In genomic region chr17:75442168-75443103, GRCh38 we compare ENCODE assay signal across 1 cellular context.
TF ChIP-seq lines count a peak whose summit lies in the region.

No MANE protein-coding gene starts in this region.

TF ChIP-seq in HepG2, 621 proteins besides CTCF, POLR2A, EP300 and RAD21 (continued from another document and continues in another):
- TF ChIP-seq HINFP (CRISPR knock-in tag; IDR thresholded peaks at IDR 0.05; ENCODE audit: low read depth), result no peak
- TF ChIP-seq SAP130 (CRISPR knock-in tag; IDR thresholded peaks at IDR 0.05; ENCODE audit: low read depth), result peak; percentile 47; the same call in 1 of the 2 replicates
- TF ChIP-seq NCOA2 (CRISPR knock-in tag; IDR thresholded peaks at IDR 0.05), result peak; percentile 30; the same call in 1 of the 2 replicates
- no peak for TF ChIP-seq ISX (CRISPR knock-in tag; conservative IDR thresholded peaks at IDR 0.05)
- no peak for TF ChIP-seq ZBTB10 (CRISPR knock-in tag; IDR thresholded peaks at IDR 0.05; ENCODE audit: borderline replicate concordance)
- TF ChIP-seq NR2F2 (IDR thresholded peaks at IDR 0.05; ENCODE audit: borderline replicate concordance, low read depth), result 0 out of 2 replicates have a peak, but pooled peaks have one; percentile 0
- peak; percentile 86 for TF ChIP-seq CEBPG (CRISPR knock-in tag; IDR thresholded peaks at IDR 0.05)
- peak; percentile 28; the same call in 1 of the 2 replicates for TF ChIP-seq TBX2 (CRISPR knock-in tag; IDR thresholded peaks at IDR 0.05; ENCODE audit: borderline replicate concordance)
- TF ChIP-seq ZNF432 (CRISPR knock-in tag; IDR thresholded peaks at IDR 0.05; ENCODE audit: borderline replicate concordance), result no peak
- no peak for TF ChIP-seq ZNF772 (CRISPR knock-in tag; IDR thresholded peaks at IDR 0.05)
- peak; percentile 57; the same call in 1 of the 2 replicates for TF ChIP-seq PPARG (CRISPR knock-in tag; conservative IDR thresholded peaks at IDR 0.05)
- TF ChIP-seq MAFF (IDR thresholded peaks at IDR 0.05; ENCODE audit: low read depth, low read length), result no peak
- no peak for TF ChIP-seq SALL2 (CRISPR knock-in tag; IDR thresholded peaks at IDR 0.05)
- TF ChIP-seq PTBP1 (IDR thresholded peaks at IDR 0.05; ENCODE audit: low read depth, low read length, poor library complexity, severe bottlenecking), result no peak
- peak; percentile 36; the same call in 1 of the 2 replicates for TF ChIP-seq BCL6 (CRISPR knock-in tag; IDR thresholded peaks at IDR 0.05)
- no peak for TF ChIP-seq EED (CRISPR knock-in tag; IDR thresholded peaks at IDR 0.05)
- no peak for TF ChIP-seq FOXP1 (IDR thresholded peaks at IDR 0.05)
- peak; percentile 61; the same call in 1 of the 2 replicates for TF ChIP-seq FOXP1 (CRISPR knock-in tag; IDR thresholded peaks at IDR 0.05)
- TF ChIP-seq MAZ (IDR thresholded peaks at IDR 0.05; ENCODE audit: borderline replicate concordance, low read depth, low read length), result no peak
- TF ChIP-seq MAZ (CRISPR knock-in tag; IDR thresholded peaks at IDR 0.05; ENCODE audit: low read depth), result no peak
- TF ChIP-seq SOX13 (IDR thresholded peaks at IDR 0.05), result no peak
- TF ChIP-seq SOX13 (CRISPR knock-in tag; conservative IDR thresholded peaks at IDR 0.05 in 1 of 2, IDR thresholded peaks at IDR 0.05 in 1 of 2), result peak in 1 of 2 experiments; percentile 62; a peak in 1 of 4 replicates
- TF ChIP-seq SALL1 (CRISPR knock-in tag; IDR thresholded peaks at IDR 0.05), result peak; percentile 39; the same call in 1 of the 2 replicates
- TF ChIP-seq REXO4 (CRISPR knock-in tag; IDR thresholded peaks at IDR 0.05; ENCODE audit: borderline replicate concordance), result no peak
- TF ChIP-seq RARA (CRISPR knock-in tag; IDR thresholded peaks at IDR 0.05), result peak; percentile 83
- TF ChIP-seq SOX5 (CRISPR knock-in tag; IDR thresholded peaks at IDR 0.05; ENCODE audit: borderline replicate concordance), result peak; percentile 92; the same call in 1 of the 2 replicates
- TF ChIP-seq CHD2 (IDR thresholded peaks at IDR 0.05; ENCODE audit: low read depth, low read length), result no peak
- no peak for TF ChIP-seq ZNF570 (CRISPR knock-in tag; IDR thresholded peaks at IDR 0.05; ENCODE audit: borderline replicate concordance)
- 0 out of 2 replicates have a peak, but pooled peaks have one; percentile 41 for TF ChIP-seq THRA (CRISPR knock-in tag; IDR thresholded peaks at IDR 0.05; ENCODE audit: borderline replicate concordance)
- no peak for TF ChIP-seq ZBTB33 (CRISPR knock-in tag; IDR thresholded peaks at IDR 0.05)
- TF ChIP-seq ZNF274 (CRISPR knock-in tag; IDR thresholded peaks at IDR 0.05), result no peak
- no peak for TF ChIP-seq ARNT2 (CRISPR knock-in tag; IDR thresholded peaks at IDR 0.05; ENCODE audit: low read depth)
- no peak for TF ChIP-seq SRSF4 (IDR thresholded peaks at IDR 0.05; ENCODE audit: low read depth, low read length, poor library complexity, severe bottlenecking)
- no peak for TF ChIP-seq EZH2 (conservative IDR thresholded peaks at IDR 0.05; ENCODE audit: low read depth, low read length)
- no peak for TF ChIP-seq DNMT1 (CRISPR knock-in tag; IDR thresholded peaks at IDR 0.05)
- TF ChIP-seq ZSCAN30 (CRISPR knock-in tag; IDR thresholded peaks at IDR 0.05), result no peak
- TF ChIP-seq NONO (IDR thresholded peaks at IDR 0.05), result no peak
- TF ChIP-seq NONO (CRISPR knock-in tag; conservative IDR thresholded peaks at IDR 0.05), result no peak
- TF ChIP-seq ZBED4 (CRISPR knock-in tag; IDR thresholded peaks at IDR 0.05; ENCODE audit: borderline replicate concordance), result no peak
- TF ChIP-seq E2F2 (CRISPR knock-in tag; IDR thresholded peaks at IDR 0.05; ENCODE audit: borderline replicate concordance), result no peak
- no peak for TF ChIP-seq ZSCAN31 (CRISPR knock-in tag; IDR thresholded peaks at IDR 0.05; ENCODE audit: low read depth)
- TF ChIP-seq ZNF205 (CRISPR knock-in tag; IDR thresholded peaks at IDR 0.05), result no peak
- peak in 1 of 2 experiments; percentile 67; a peak in 2 of 4 replicates for TF ChIP-seq NR2F1 (CRISPR knock-in tag; IDR thresholded peaks at IDR 0.05)
- TF ChIP-seq MLXIP (CRISPR knock-in tag; IDR thresholded peaks at IDR 0.05; ENCODE audit: borderline replicate concordance), result no peak
- TF ChIP-seq ZNF775 (CRISPR knock-in tag; IDR thresholded peaks at IDR 0.05; ENCODE audit: borderline replicate concordance), result no peak
- TF ChIP-seq ZFAT (CRISPR knock-in tag; conservative IDR thresholded peaks at IDR 0.05), result no peak
- TF ChIP-seq ZNF317 (CRISPR knock-in tag; IDR thresholded peaks at IDR 0.05), result 0 out of 2 replicates have a peak, but pooled peaks have one; percentile 24
- TF ChIP-seq ZGPAT (CRISPR knock-in tag; IDR thresholded peaks at IDR 0.05), result 0 out of 2 replicates have a peak, but pooled peaks have one; percentile 25
- no peak for TF ChIP-seq ZNF577 (CRISPR knock-in tag; IDR thresholded peaks at IDR 0.05; ENCODE audit: borderline replicate concordance, low read depth)
- no peak for TF ChIP-seq BRCA1 (CRISPR knock-in tag; IDR thresholded peaks at IDR 0.05)
